8 cellular contexts compared by ENCODE assay signal in genomic region chr2:54945401-54946219, GRCh38.
DNase-seq lines count a peak whose midpoint lies in the region; ATAC-seq and TF ChIP-seq lines count a peak whose summit lies in the region.

No MANE protein-coding gene starts in this region.

- TF ChIP-seq CTCF in mucosa of descending colon (IDR thresholded peaks at IDR 0.05) = no peak

- no peaks in the 10 kb centered on the region for H3K4me1 ChIP-seq in mucosa of descending colon (ENCODE audit: low read depth)

- peak; percentile 36 for DNase-seq in brain pericyte (ENCODE audit: low read depth, low spot score)
- DNase-seq in mucosa of descending colon = peak in 1 of 3 donors; percentile 53
- DNase-seq in HUDEP-2 (lab: John Stamatoyannopoulos, UW; ENCODE audit: unreplicated experiment in 76 of 76) = no peak
- no peak for DNase-seq in NCI-H1048 (lab: John Stamatoyannopoulos, UW)
- DNase-seq in effector CD4-positive, alpha-beta T cell = no peak

- ATAC-seq in GM18505 (IDR thresholded peaks at IDR 0.05; ENCODE audit: unreplicated experiment) (peak; percentile 55), HG03342 (IDR thresholded peaks at IDR 0.05; ENCODE audit: unreplicated experiment) (peak; percentile 76), mucosa of descending colon (peak; percentile 56), HG02763 (IDR thresholded peaks at IDR 0.05; ENCODE audit: unreplicated experiment) (no peak)

- no peak overlapping the region for H3K4me3 ChIP-seq in mucosa of descending colon

- TF ChIP-seq POLR2A in GM18505 (IDR thresholded peaks at IDR 0.05; ENCODE audit: borderline replicate concordance, extremely low read depth, insufficient read depth, insufficient read length) = no peak

- H3K36me3 ChIP-seq in mucosa of descending colon (ENCODE audit: low read depth) = no peaks in the 10 kb centered on the region

- H3K9me3 ChIP-seq in mucosa of descending colon = no peaks in the 10 kb centered on the region

- intact Hi-C loops in mucosa of descending colon (cut with DNase I, micrococcal nuclease) = no loop called here
